1 cellular context compared by ENCODE assay signal in genomic region chr7:21443149-21443841, GRCh38.
TF ChIP-seq lines count a peak whose summit lies in the region.

No MANE protein-coding gene starts in this region.

TF ChIP-seq in GM23338, 12 proteins besides CTCF, POLR2A, EP300 and RAD21 (continued from another document):
- TF ChIP-seq, protein P1, sequence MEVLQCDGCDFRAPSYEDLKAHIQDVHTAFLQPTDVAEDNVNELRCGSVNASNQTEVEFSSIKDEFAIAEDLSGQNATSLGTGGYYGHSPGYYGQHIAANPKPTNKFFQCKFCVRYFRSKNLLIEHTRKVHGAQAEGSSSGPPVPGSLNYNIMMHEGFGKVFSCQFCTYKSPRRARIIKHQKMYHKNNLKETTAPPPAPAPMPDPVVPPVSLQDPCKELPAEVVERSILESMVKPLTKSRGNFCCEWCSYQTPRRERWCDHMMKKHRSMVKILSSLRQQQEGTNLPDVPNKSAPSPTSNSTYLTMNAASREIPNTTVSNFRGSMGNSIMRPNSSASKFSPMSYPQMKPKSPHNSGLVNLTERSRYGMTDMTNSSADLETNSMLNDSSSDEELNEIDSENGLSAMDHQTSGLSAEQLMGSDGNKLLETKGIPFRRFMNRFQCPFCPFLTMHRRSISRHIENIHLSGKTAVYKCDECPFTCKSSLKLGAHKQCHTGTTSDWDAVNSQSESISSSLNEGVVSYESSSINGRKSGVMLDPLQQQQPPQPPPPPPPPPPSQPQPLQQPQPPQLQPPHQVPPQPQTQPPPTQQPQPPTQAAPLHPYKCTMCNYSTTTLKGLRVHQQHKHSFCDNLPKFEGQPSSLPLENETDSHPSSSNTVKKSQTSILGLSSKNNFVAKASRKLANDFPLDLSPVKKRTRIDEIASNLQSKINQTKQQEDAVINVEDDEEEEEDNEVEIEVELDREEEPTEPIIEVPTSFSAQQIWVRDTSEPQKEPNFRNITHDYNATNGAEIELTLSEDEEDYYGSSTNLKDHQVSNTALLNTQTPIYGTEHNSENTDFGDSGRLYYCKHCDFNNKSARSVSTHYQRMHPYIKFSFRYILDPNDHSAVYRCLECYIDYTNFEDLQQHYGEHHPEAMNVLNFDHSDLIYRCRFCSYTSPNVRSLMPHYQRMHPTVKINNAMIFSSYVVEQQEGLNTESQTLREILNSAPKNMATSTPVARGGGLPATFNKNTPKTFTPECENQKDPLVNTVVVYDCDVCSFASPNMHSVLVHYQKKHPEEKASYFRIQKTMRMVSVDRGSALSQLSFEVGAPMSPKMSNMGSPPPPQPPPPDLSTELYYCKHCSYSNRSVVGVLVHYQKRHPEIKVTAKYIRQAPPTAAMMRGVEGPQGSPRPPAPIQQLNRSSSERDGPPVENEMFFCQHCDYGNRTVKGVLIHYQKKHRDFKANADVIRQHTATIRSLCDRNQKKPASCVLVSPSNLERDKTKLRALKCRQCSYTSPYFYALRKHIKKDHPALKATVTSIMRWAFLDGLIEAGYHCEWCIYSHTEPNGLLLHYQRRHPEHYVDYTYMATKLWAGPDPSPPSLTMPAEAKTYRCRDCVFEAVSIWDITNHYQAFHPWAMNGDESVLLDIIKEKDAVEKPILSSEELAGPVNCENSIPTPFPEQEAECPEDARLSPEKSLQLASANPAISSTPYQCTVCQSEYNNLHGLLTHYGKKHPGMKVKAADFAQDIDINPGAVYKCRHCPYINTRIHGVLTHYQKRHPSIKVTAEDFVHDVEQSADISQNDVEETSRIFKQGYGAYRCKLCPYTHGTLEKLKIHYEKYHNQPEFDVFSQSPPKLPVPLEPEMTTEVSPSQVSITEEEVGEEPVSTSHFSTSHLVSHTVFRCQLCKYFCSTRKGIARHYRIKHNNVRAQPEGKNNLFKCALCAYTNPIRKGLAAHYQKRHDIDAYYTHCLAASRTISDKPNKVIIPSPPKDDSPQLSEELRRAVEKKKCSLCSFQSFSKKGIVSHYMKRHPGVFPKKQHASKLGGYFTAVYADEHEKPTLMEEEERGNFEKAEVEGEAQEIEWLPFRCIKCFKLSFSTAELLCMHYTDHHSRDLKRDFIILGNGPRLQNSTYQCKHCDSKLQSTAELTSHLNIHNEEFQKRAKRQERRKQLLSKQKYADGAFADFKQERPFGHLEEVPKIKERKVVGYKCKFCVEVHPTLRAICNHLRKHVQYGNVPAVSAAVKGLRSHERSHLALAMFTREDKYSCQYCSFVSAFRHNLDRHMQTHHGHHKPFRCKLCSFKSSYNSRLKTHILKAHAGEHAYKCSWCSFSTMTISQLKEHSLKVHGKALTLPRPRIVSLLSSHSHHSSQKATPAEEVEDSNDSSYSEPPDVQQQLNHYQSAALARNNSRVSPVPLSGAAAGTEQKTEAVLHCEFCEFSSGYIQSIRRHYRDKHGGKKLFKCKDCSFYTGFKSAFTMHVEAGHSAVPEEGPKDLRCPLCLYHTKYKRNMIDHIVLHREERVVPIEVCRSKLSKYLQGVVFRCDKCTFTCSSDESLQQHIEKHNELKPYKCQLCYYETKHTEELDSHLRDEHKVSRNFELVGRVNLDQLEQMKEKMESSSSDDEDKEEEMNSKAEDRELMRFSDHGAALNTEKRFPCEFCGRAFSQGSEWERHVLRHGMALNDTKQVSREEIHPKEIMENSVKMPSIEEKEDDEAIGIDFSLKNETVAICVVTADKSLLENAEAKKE (CRISPR knock-in tag; IDR thresholded peaks at IDR 0.05): no peak
- TF ChIP-seq EZH2phosphoT487 (IDR thresholded peaks at IDR 0.05; ENCODE audit: unreplicated experiment) (no peak), JUNB (IDR thresholded peaks at IDR 0.05; ENCODE audit: unreplicated experiment) (no peak), POLR2AphosphoS5 (IDR thresholded peaks at IDR 0.05; ENCODE audit: low read depth) (no peak), ZNF114 (CRISPR knock-in tag; IDR thresholded peaks at IDR 0.05) (no peak), NANOG (IDR thresholded peaks at IDR 0.05; ENCODE audit: borderline replicate concordance) (no peak), REST (IDR thresholded peaks at IDR 0.05; ENCODE audit: unreplicated experiment) (no peak), CREB1 (CRISPR knock-in tag; IDR thresholded peaks at IDR 0.05; ENCODE audit: low read depth) (no peak), EZH2 (IDR thresholded peaks at IDR 0.05; ENCODE audit: low read depth, unreplicated experiment) (no peak)
